In the genomic region with DNA sequence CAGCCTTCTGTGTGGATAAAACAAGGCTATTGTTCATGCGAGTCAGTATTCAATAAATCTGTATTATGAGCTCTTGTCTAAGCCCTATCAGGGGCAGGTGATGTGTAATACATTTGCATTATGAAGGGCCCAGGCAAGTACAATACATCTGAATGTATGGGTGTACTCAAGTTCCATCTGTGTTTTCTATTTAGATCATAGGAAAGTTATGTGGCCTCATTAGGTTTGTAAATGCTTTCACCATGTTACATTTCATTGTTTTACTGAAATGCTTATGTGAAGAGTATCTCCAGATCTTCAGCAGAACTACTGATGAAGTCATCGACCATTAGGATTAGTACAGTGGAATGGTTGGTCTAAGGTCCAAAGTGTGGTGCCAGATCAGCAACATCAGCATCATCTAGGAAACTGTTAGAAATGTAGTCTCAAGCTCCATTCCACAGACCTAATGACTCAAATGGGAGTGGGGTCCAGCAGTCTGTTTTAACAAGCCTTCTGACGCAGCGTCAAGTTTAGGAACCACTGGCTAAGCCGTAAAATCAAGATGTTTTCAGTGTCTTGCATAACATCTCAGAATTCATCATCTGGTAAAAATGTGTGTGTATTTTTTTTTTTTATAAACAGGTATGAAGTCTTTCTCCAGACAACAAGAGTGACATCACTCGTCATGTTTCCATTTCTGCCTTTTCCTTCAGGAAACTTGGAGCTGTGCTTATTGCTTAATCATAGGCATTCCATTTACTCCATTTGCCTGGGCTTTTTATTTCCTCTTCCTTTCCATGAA, we compare ENCODE assay signal across 15 cellular contexts.
DNase-seq lines count a peak whose midpoint lies in the region; FAIRE-seq and TF ChIP-seq lines count a peak whose summit lies in the region.
"Had no signal": no experiment of that assay in that cellular context is flagged by ENCODE, and none has a peak within 500 bp of the region (broad histone marks: within the 10 kb centered on the region; RNA-seq: fewer than 3 reads in every experiment).

No MANE protein-coding gene starts in this region.

- no peak overlapping the region for H3K27ac ChIP-seq in endothelial cell of umbilical vein (ENCODE audit: insufficient read depth, low read depth, low read length)
- H3K27ac ChIP-seq: KMS-11, parathyroid adenoma had no signal

- no peaks in the 10 kb centered on the region for H3K4me1 ChIP-seq in endothelial cell of umbilical vein (ENCODE audit: control insufficient read depth, extremely low read depth, insufficient read depth, low read length)
- H3K4me1 ChIP-seq: parathyroid adenoma had no signal

- dilution Hi-C loops in endothelial cell of umbilical vein (cut with MboI; ENCODE audit: extremely low pct_ligation_motif_present, low sequenced_read_pairs), result no loop called here

- H3K4me3 ChIP-seq in endothelial cell of umbilical vein (replicated peaks in 1 of 3; ENCODE audit: insufficient read depth in 1 of 3, low read depth in 1 of 3, low read length in 3 of 3) (no peak overlapping the region), skeletal muscle cell (ENCODE audit: low read depth, low read length) (no peak overlapping the region)

- DNase-seq in HCEC 1CT (peak; percentile 91), NCI-H345 treated with DMSO at 0.1 percent for 48 hours (lab: John Stamatoyannopoulos, UW; ENCODE audit: unreplicated experiment) (peak; percentile 70), endothelial cell of umbilical vein (ENCODE audit: low read depth, low spot score) (peak; percentile 25), skeletal muscle cell (ENCODE audit: low read depth) (peak; percentile 51), head of caudate nucleus (no peak)
- no peak for DNase-seq in activated CD8-positive, alpha-beta memory T cell treated with anti-CD3 and anti-CD28 coated beads for 24 hours
- no peak for DNase-seq in effector CD8-positive, alpha-beta T cell (lab: John Stamatoyannopoulos, UW)
- DNase-seq: activated CD4-positive, alpha-beta T cell treated with anti-CD3 and anti-CD28 coated beads, Interleukin-2, amount 50 U/mL, for 4 hours; activated naive CD4-positive, alpha-beta T cell treated with Interleukin-2 at 50 U/mL for 16 hours; COR-L47; stimulated activated CD4-positive, alpha-beta T cell treated with anti-CD3 and anti-CD28 coated beads, Interleukin-4, amount 100 ng/mL, for 1 hour; stimulated activated naive CD8-positive, alpha-beta T cell treated with anti-CD3 and anti-CD28 coated beads, Interleukin-15, amount 100 ng/mL, for 72 hours; T-helper 1 cell had no signal

- H3K79me2 ChIP-seq in endothelial cell of umbilical vein (ENCODE audit: control insufficient read depth, insufficient read depth, low read length), result no peaks in the 10 kb centered on the region
- H3K79me2 ChIP-seq: parathyroid adenoma had no signal

- no TSS peak for BruUV-seq in endothelial cell of umbilical vein (replicated peaks; lab: Mats Ljungman, UMichigan)

- H4K20me1 ChIP-seq in endothelial cell of umbilical vein (replicated peaks; ENCODE audit: control insufficient read depth, extremely low read depth, insufficient read depth, low read length), result no peaks in the 10 kb centered on the region

- intact Hi-C loops in endothelial cell of umbilical vein (cut with micrococcal nuclease) (no loop called here), head of caudate nucleus (cut with DNase I) (no loop called here)

- H3K36me3 ChIP-seq in endothelial cell of umbilical vein (ENCODE audit: control insufficient read depth in 2 of 2, extremely low read depth in 1 of 2, insufficient read depth in 2 of 2, low read length in 2 of 2), result no peaks in the 10 kb centered on the region

- no peak for FAIRE-seq in endothelial cell of umbilical vein (lab: Jason Lieb, UNC)

- no peak overlapping the region for H2AFZ ChIP-seq in endothelial cell of umbilical vein (ENCODE audit: low read depth, low read length)
- H2AFZ ChIP-seq: parathyroid adenoma had no signal

- no peaks in the 10 kb centered on the region for H3K9me1 ChIP-seq in endothelial cell of umbilical vein (replicated peaks; ENCODE audit: control insufficient read depth, extremely low read depth, insufficient read depth, low read length)

- POLR2A ChIA-PET in endothelial cell of umbilical vein (lab: Charles Lee), result interaction anchor here (0.5 kb wide), 1 partner anchor 98 kb away, joined by 6 read pairs; no protein-coding TSS in a partner anchor

- no peak overlapping the region for H3K9ac ChIP-seq in endothelial cell of umbilical vein (replicated peaks; ENCODE audit: extremely low read depth, insufficient read depth, low read length)
- H3K9ac ChIP-seq: KMS-11, parathyroid adenoma had no signal

- CTCF ChIA-PET in endothelial cell of umbilical vein (lab: Charles Lee), result no interaction called here

- H3K4me2 ChIP-seq in endothelial cell of umbilical vein (ENCODE audit: insufficient read depth, low read length), result no peak overlapping the region
- H3K4me2 ChIP-seq: KMS-11 had no signal

- H3K27me3 ChIP-seq in endothelial cell of umbilical vein (ENCODE audit: control insufficient read depth in 2 of 2, insufficient read depth in 2 of 2, low read length in 2 of 2), result no peaks in the 10 kb centered on the region

- no peak for TF ChIP-seq CTCF in endothelial cell of umbilical vein (IDR thresholded peaks at IDR 0.05; ENCODE audit: extremely low read depth in 1 of 2, insufficient read depth in 1 of 2, low read depth in 1 of 2, low read length in 2 of 2)

- no peak for TF ChIP-seq POLR2A in endothelial cell of umbilical vein (IDR thresholded peaks at IDR 0.05; ENCODE audit: low read depth, low read length)

- no peaks in the 10 kb centered on the region for H3K9me3 ChIP-seq in endothelial cell of umbilical vein (replicated peaks; ENCODE audit: control insufficient read depth, insufficient read depth, low read length)

TF ChIP-seq in endothelial cell of umbilical vein, 7 proteins besides CTCF, POLR2A, EP300 and RAD21:
- TF ChIP-seq EZH2 (IDR thresholded peaks at IDR 0.05; ENCODE audit: borderline replicate concordance, low read depth, low read length, severe bottlenecking) (no peak), FOS (IDR thresholded peaks at IDR 0.05; ENCODE audit: borderline replicate concordance, insufficient read depth, low read length) (no peak), POLR2AphosphoS5 (IDR thresholded peaks at IDR 0.05; ENCODE audit: insufficient read depth, low read depth, low read length) (no peak), JUN (IDR thresholded peaks at IDR 0.05; ENCODE audit: borderline replicate concordance, insufficient read depth, insufficient read length, low read depth) (no peak), GATA2 (IDR thresholded peaks at IDR 0.05; ENCODE audit: insufficient read depth, insufficient read length, low read depth, low read length) (no peak), MYC (IDR thresholded peaks at IDR 0.05; ENCODE audit: low read depth, low read length) (no peak)
- TF ChIP-seq, protein P1, sequence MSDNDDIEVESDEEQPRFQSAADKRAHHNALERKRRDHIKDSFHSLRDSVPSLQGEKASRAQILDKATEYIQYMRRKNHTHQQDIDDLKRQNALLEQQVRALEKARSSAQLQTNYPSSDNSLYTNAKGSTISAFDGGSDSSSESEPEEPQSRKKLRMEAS (IDR thresholded peaks at IDR 0.05; ENCODE audit: insufficient read depth, insufficient read length), result no peak

Comparison
In these comparisons a context has a peak if more than half of its experiments do, and no peak if none do; other contexts are left out.
1. DNase-seq: peak in HCEC 1CT (single experiment), NCI-H345 treated with DMSO at 0.1 percent for 48 hours (single experiment), endothelial cell of umbilical vein (single experiment) and skeletal muscle cell (single experiment); none in activated CD8-positive, alpha-beta memory T cell treated with anti-CD3 and anti-CD28 coated beads for 24 hours (single experiment), effector CD8-positive, alpha-beta T cell (single experiment) and head of caudate nucleus (0 of 42).